In genomic region chr7:42924223-42924877, GRCh38 we compare ENCODE assay signal across 23 cellular contexts. TPM values are rescaled to one million over a fixed set of nuclear protein-coding genes. Genes with fewer than 3 reads are reported as not detected.
A peak's percentile ranks its signal among the peaks of the same experiment; 100 is the strongest.
DNase-seq lines count a peak whose midpoint lies in the region; TF ChIP-seq lines count a peak whose summit lies in the region.
"Had no signal": no experiment of that assay in that cellular context is flagged by ENCODE, and none has a peak within 500 bp of the region (broad histone marks: within the 10 kb centered on the region; RNA-seq: fewer than 3 reads in every experiment).

No MANE protein-coding gene starts in this region.

- no peak overlapping the region for H3K4me3 Mint-ChIP-seq in activated CD4-positive, alpha-beta T cell treated with anti-CD3 and anti-CD28 coated beads, Interleukin-2, amount 10 ng/mL, durations not matched to agents 7 days and 5 days
- H3K4me3 Mint-ChIP-seq: T-cell had no signal

- TF ChIP-seq CTCF in KMS-11 (conservative IDR thresholded peaks at IDR 0.05; ENCODE audit: low read depth, low read length) = no peak
- TF ChIP-seq CTCF in Peyer's patch (IDR thresholded peaks at IDR 0.05) = no peak

- DNase-seq in activated CD4-positive, alpha-beta T cell treated with anti-CD3 and anti-CD28 coated beads, Interleukin-2, amount 10 ng/mL, durations not matched to agents 7 days and 5 days = no peak
- DNase-seq in activated CD4-positive, alpha-beta T cell treated with anti-CD3 and anti-CD28 coated beads for 48 hours = no peak
- DNase-seq in SIG-M5 treated with dmso at 0.1 percent for 504 hours (lab: John Stamatoyannopoulos, UW; ENCODE audit: unreplicated experiment) (peak; percentile 84), epithelial cell of prostate (ENCODE audit: low read depth, low spot score) (no peak), NCI-H1436 treated with DMSO at 0.1 percent for 48 hours (lab: John Stamatoyannopoulos, UW) (no peak), SW 1271 (lab: John Stamatoyannopoulos, UW) (no peak), Peyer's patch (no peak)
- DNase-seq: 8988T; activated effector memory CD4-positive, alpha-beta T cell treated with Interleukin-2 at 50 U/mL for 16 hours; cerebellar nuclear complex; COR-L47; effector memory CD4-positive, alpha-beta T cell; esophagus squamous epithelium; NCI-H2029 treated with DMSO at 0.1 percent for 48 hours; NCI-H446; NK-92 treated with Interleukin-12 subunit alpha and Interleukin-12 subunit beta, amount 100 ng/mL, for 24 hours; small intestine; stimulated activated CD4-positive, alpha-beta T cell treated with anti-CD3 and anti-CD28 coated beads, Interleukin-4, amount 100 ng/mL, for 4 hours; T-cell; uterus had no signal

- no peak for TF ChIP-seq POLR2A in Peyer's patch (IDR thresholded peaks at IDR 0.05)

- no peaks in the 10 kb centered on the region for H3K9me3 Mint-ChIP-seq in activated CD4-positive, alpha-beta T cell treated with anti-CD3 and anti-CD28 coated beads, Interleukin-2, amount 10 ng/mL, durations not matched to agents 7 days and 5 days
- H3K9me3 Mint-ChIP-seq: T-cell had no signal

- peaks cover 47% of the 10 kb centered on the region for H3K79me2 ChIP-seq in KMS-11 (ENCODE audit: insufficient read depth, low read depth)

- no peaks in the 10 kb centered on the region for H3K27me3 ChIP-seq in KMS-11 (ENCODE audit: insufficient read depth, low read depth)
- H3K27me3 ChIP-seq in Peyer's patch = no peaks in the 10 kb centered on the region
- H3K27me3 ChIP-seq: esophagus squamous epithelium, uterus had no signal

- peaks cover 52% of the 10 kb centered on the region for H3K4me1 Mint-ChIP-seq in activated CD4-positive, alpha-beta T cell treated with anti-CD3 and anti-CD28 coated beads, Interleukin-2, amount 10 ng/mL, durations not matched to agents 7 days and 5 days

- peaks cover 32% of the 10 kb centered on the region; the same call in 1 of the 2 replicates for H3K36me3 ChIP-seq in KMS-11 (ENCODE audit: insufficient read depth)
- H3K36me3 ChIP-seq in Peyer's patch = peaks cover 0 to 81% (median 0%) of the 10 kb centered on the region in 3 donors
- H3K36me3 ChIP-seq: uterus had no signal

- peaks cover 12% of the 10 kb centered on the region for H4K20me1 ChIP-seq in KMS-11 (ENCODE audit: insufficient read depth)

- H3K4me3 ChIP-seq in KMS-11 (IDR thresholded peaks at IDR 0.05; ENCODE audit: insufficient read depth, low read depth, low read length) = no peak overlapping the region
- no peak overlapping the region for H3K4me3 ChIP-seq in Peyer's patch
- H3K4me3 ChIP-seq: esophagus squamous epithelium, HAP-1, uterus had no signal

- no peak overlapping the region for H3K9ac ChIP-seq in KMS-11

- CTCF ChIA-PET in activated CD4-positive, alpha-beta T cell treated with anti-CD3 and anti-CD28 coated beads, Interleukin-2, amount 10 ng/mL, durations not matched to agents 7 days and 5 days (lab: Charles Lee) = interaction anchor here (0.6 to 0.7 kb wide), 2 partner anchors 8 to 651 kb away, joined by 3 read pairs; no protein-coding TSS in a partner anchor

- H3K4me1 ChIP-seq in KMS-11 (ENCODE audit: low read depth, poor library complexity, severe bottlenecking) (peaks cover 69% of the 10 kb centered on the region), Peyer's patch (peaks cover 0 to 16% (median 0%) of the 10 kb centered on the region in 4 donors)
- H3K4me1 ChIP-seq: uterus had no signal

- H3K4me2 ChIP-seq in KMS-11 = 0 out of 2 replicates have a peak overlapping the region, but pooled peaks have one; percentile 22

- H3K27ac ChIP-seq in KMS-11 = no peak overlapping the region
- peak overlapping the region; percentile 61 for H3K27ac ChIP-seq in epithelial cell of prostate
- no peak overlapping the region for H3K27ac ChIP-seq in Peyer's patch
- H3K27ac ChIP-seq: esophagus squamous epithelium, uterus, VCaP had no signal

- no peaks in the 10 kb centered on the region for H3K27me3 Mint-ChIP-seq in activated CD4-positive, alpha-beta T cell treated with anti-CD3 and anti-CD28 coated beads, Interleukin-2, amount 10 ng/mL, durations not matched to agents 7 days and 5 days
- H3K27me3 Mint-ChIP-seq: T-cell had no signal

- H3K9me3 ChIP-seq in Peyer's patch = no peaks in the 10 kb centered on the region
- H3K9me3 ChIP-seq: esophagus squamous epithelium, HAP-1, uterus had no signal

- peaks cover 64% of the 10 kb centered on the region for H3K36me3 Mint-ChIP-seq in activated CD4-positive, alpha-beta T cell treated with anti-CD3 and anti-CD28 coated beads, Interleukin-2, amount 10 ng/mL, durations not matched to agents 7 days and 5 days (ENCODE audit: low read depth)

- H3K27ac Mint-ChIP-seq in activated CD4-positive, alpha-beta T cell treated with anti-CD3 and anti-CD28 coated beads, Interleukin-2, amount 10 ng/mL, durations not matched to agents 7 days and 5 days = peak overlapping the region; percentile 57
- H3K27ac Mint-ChIP-seq: T-cell had no signal

- no peak overlapping the region for H2AFZ ChIP-seq in KMS-11 (ENCODE audit: low read depth)

- POLR2A ChIA-PET in activated CD4-positive, alpha-beta T cell treated with anti-CD3 and anti-CD28 coated beads, Interleukin-2, amount 10 ng/mL, durations not matched to agents 7 days and 5 days (lab: Charles Lee) = interaction anchor here (1.2 kb wide), 1 partner anchor 8 kb away, joined by 11 read pairs; no protein-coding TSS in a partner anchor

RNA-seq across cellular contexts. Expression of gene PSMA2, which starts 7.6 kb away (rescaled TPM):
- 100 to 1,000 TPM; 104 to 127 TPM for total RNA-seq in activated CD4-positive, alpha-beta T cell treated with anti-CD3 and anti-CD28 coated beads, Interleukin-2, amount 10 ng/mL, durations not matched to agents 7 days and 5 days
- total RNA-seq in Peyer's patch = 10 to 100 TPM; 28.1 to 66.8 (median 55.8) TPM

RNA-seq across cellular contexts. Expression of gene MRPL32, which starts 7.8 kb away (rescaled TPM):
- 10 to 100 TPM; 50.2 to 50.3 TPM for total RNA-seq in activated CD4-positive, alpha-beta T cell treated with anti-CD3 and anti-CD28 coated beads, Interleukin-2, amount 10 ng/mL, durations not matched to agents 7 days and 5 days
- total RNA-seq in Peyer's patch = 10 to 100 TPM; 27.8 to 46.2 (median 30.7) TPM

RNA-seq across cellular contexts. Expression of gene C7orf25, which starts 12.5 kb away (rescaled TPM):
- 1 to 10 TPM; 3.0 to 5.1 TPM for total RNA-seq in activated CD4-positive, alpha-beta T cell treated with anti-CD3 and anti-CD28 coated beads, Interleukin-2, amount 10 ng/mL, durations not matched to agents 7 days and 5 days
- total RNA-seq in Peyer's patch = 10 to 100 TPM in 3 of 4 donors, 1 to 10 TPM in 1; 8.3 to 15.1 (median 11.3) TPM
